9 cellular contexts compared by ENCODE assay signal in genomic region chr12:45354399-45354798, GRCh38.
DNase-seq lines count a peak whose midpoint lies in the region; ATAC-seq and TF ChIP-seq lines count a peak whose summit lies in the region.
"Had no signal": no experiment of that assay in that cellular context is flagged by ENCODE, and none has a peak within 500 bp of the region (broad histone marks: within the 10 kb centered on the region; RNA-seq: fewer than 3 reads in every experiment).

No MANE protein-coding gene starts in this region.

- DNase-seq in kidney tubule cell (ENCODE audit: low spot score) (peak; percentile 81), SIG-M5 treated with dmso at 0.1 percent for 504 hours (lab: John Stamatoyannopoulos, UW; ENCODE audit: unreplicated experiment) (no peak), OCI-LY7 (ENCODE audit: low spot score) (no peak), GM19240 (ENCODE audit: insufficient read length, low spot score) (no peak), G401 (ENCODE audit: low spot score) (no peak)

- intact Hi-C loops in OCI-LY7 (cut with micrococcal nuclease; ENCODE audit: unreplicated experiment), result no loop called here

- no peak overlapping the region for H3K4me3 ChIP-seq in OCI-LY7 (ENCODE audit: low read depth, low read length, poor library complexity, severe bottlenecking)
- H3K4me3 ChIP-seq: SJSA1 had no signal

- CTCF ChIA-PET in OCI-LY7 (lab: Charles Lee; ENCODE audit: unreplicated experiment), result no interaction called here

- ATAC-seq in GM18519 (IDR thresholded peaks at IDR 0.05; ENCODE audit: low FRiP score, unreplicated experiment), result peak; percentile 60
- ATAC-seq in GM21367 (IDR thresholded peaks at IDR 0.05; ENCODE audit: unreplicated experiment), result peak; percentile 77
- peak; percentile 95 for ATAC-seq in HG03196 (IDR thresholded peaks at IDR 0.05; ENCODE audit: unreplicated experiment)

- no peaks in the 10 kb centered on the region for H3K79me2 ChIP-seq in OCI-LY7 (ENCODE audit: insufficient read depth, low read depth, low read length)

- in situ Hi-C loops in G401 (cut with HindIII; ENCODE audit: low sequenced_read_pairs), result no loop called here

- no peaks in the 10 kb centered on the region for H3K9me3 ChIP-seq in OCI-LY7 (ENCODE audit: low read length)
- H3K9me3 ChIP-seq: SJSA1 had no signal

- TF ChIP-seq CTCF in OCI-LY7 (conservative IDR thresholded peaks at IDR 0.05; ENCODE audit: low read length), result no peak

- H2AFZ ChIP-seq in OCI-LY7 (ENCODE audit: low read length), result no peak overlapping the region

- no peaks in the 10 kb centered on the region for H3K9me2 ChIP-seq in OCI-LY7 (ENCODE audit: insufficient read depth, low read length)

- no TSS peak for BruUV-seq in OCI-LY7 (replicated peaks; lab: Mats Ljungman, UMichigan)

- H3K4me1 ChIP-seq in OCI-LY7 (ENCODE audit: insufficient read depth, low read length, poor library complexity, severe bottlenecking), result peaks cover 2% of the 10 kb centered on the region

- POLR2A ChIA-PET in OCI-LY7 (lab: Charles Lee), result interaction anchor here (0.6 to 0.7 kb wide), 2 partner anchors 294 to 595 kb away, joined by 4 read pairs; no protein-coding TSS in a partner anchor

- H3K36me3 ChIP-seq in OCI-LY7 (ENCODE audit: insufficient read depth, low read length), result no peaks in the 10 kb centered on the region; the same call in 1 of the 2 replicates

- H4K20me1 ChIP-seq in OCI-LY7 (ENCODE audit: insufficient read depth, low read length), result no peaks in the 10 kb centered on the region

- H3K27ac ChIP-seq in OCI-LY7 (ENCODE audit: low read depth, low read length, poor library complexity, severe bottlenecking), result no peak overlapping the region
- H3K27ac ChIP-seq: SJSA1 had no signal

- H3K4me2 ChIP-seq in OCI-LY7 (ENCODE audit: low read length), result no peak overlapping the region
